ENCODE assay signal across 8 cellular contexts in genomic region chr15:84992157-84992940, GRCh38. TPM values are rescaled to one million over a fixed set of nuclear protein-coding genes. Genes with fewer than 3 reads are reported as not detected.
DNase-seq lines count a peak whose midpoint lies in the region; ATAC-seq and TF ChIP-seq lines count a peak whose summit lies in the region.

No MANE protein-coding gene starts in this region.

- CTCF ChIA-PET in activated CD4-positive, alpha-beta T cell treated with anti-CD3 and anti-CD28 coated beads for 36 hours (lab: Charles Lee), result interaction anchor here (0.6 to 1.2 kb wide), 2 partner anchors 9 to 12 kb away, joined by 3 read pairs; no protein-coding TSS in a partner anchor
- CTCF ChIA-PET in activated CD4-positive, alpha-beta T cell treated with anti-CD3 and anti-CD28 coated beads, Interleukin-2, amount 10 ng/mL, durations not matched to agents 7 days and 5 days (lab: Charles Lee), result interaction anchor here (1.0 kb wide), 1 partner anchor 52 kb away, joined by 3 read pairs; no protein-coding TSS in a partner anchor

- H3K4me3 Mint-ChIP-seq in activated CD4-positive, alpha-beta T cell treated with anti-CD3 and anti-CD28 coated beads for 36 hours, result no peak overlapping the region
- no peak overlapping the region for H3K4me3 Mint-ChIP-seq in activated CD4-positive, alpha-beta T cell treated with anti-CD3 and anti-CD28 coated beads, Interleukin-2, amount 10 ng/mL, durations not matched to agents 7 days and 5 days
- H3K4me3 Mint-ChIP-seq in activated T-cell treated with anti-CD3 and anti-CD28 coated beads, Interleukin-2, amount 50 U/mL, for 4 hours, result peak overlapping the region; percentile 54
- H3K4me3 Mint-ChIP-seq in stimulated activated naive CD8-positive, alpha-beta T cell treated with anti-CD3 and anti-CD28 coated beads, Interleukin-15, amount 100 ng/mL, for 72 hours, result peak overlapping the region; percentile 8 to 59

- peak; percentile 89 for ATAC-seq in activated CD4-positive, alpha-beta T cell treated with anti-CD3 and anti-CD28 coated beads for 36 hours
- peak; percentile 93 for ATAC-seq in activated T-cell treated with anti-CD3 and anti-CD28 coated beads, Interleukin-2, amount 50 U/mL, for 4 hours
- peak; percentile 96 for ATAC-seq in stimulated activated naive CD8-positive, alpha-beta T cell treated with anti-CD3 and anti-CD28 coated beads, Interleukin-15, amount 100 ng/mL, for 72 hours

- H3K36me3 Mint-ChIP-seq in activated CD4-positive, alpha-beta T cell treated with anti-CD3 and anti-CD28 coated beads for 36 hours (ENCODE audit: low read depth), result peaks cover 1% of the 10 kb centered on the region
- peaks cover 8% of the 10 kb centered on the region for H3K36me3 Mint-ChIP-seq in activated CD4-positive, alpha-beta T cell treated with anti-CD3 and anti-CD28 coated beads, Interleukin-2, amount 10 ng/mL, durations not matched to agents 7 days and 5 days (ENCODE audit: low read depth)
- H3K36me3 Mint-ChIP-seq in activated T-cell treated with anti-CD3 and anti-CD28 coated beads, Interleukin-2, amount 50 U/mL, for 4 hours (ENCODE audit: insufficient read depth), result peaks cover 6% of the 10 kb centered on the region

- no peak for TF ChIP-seq CTCF in GM20000 (IDR thresholded peaks at IDR 0.05; ENCODE audit: extremely low read depth, missing control alignments)

- H3K9me3 Mint-ChIP-seq in activated CD4-positive, alpha-beta T cell treated with anti-CD3 and anti-CD28 coated beads for 36 hours (ENCODE audit: low read depth), result no peaks in the 10 kb centered on the region
- no peaks in the 10 kb centered on the region for H3K9me3 Mint-ChIP-seq in activated CD4-positive, alpha-beta T cell treated with anti-CD3 and anti-CD28 coated beads, Interleukin-2, amount 10 ng/mL, durations not matched to agents 7 days and 5 days
- H3K9me3 Mint-ChIP-seq in activated T-cell treated with anti-CD3 and anti-CD28 coated beads, Interleukin-2, amount 50 U/mL, for 4 hours, result no peaks in the 10 kb centered on the region
- H3K9me3 Mint-ChIP-seq in stimulated activated naive CD8-positive, alpha-beta T cell treated with anti-CD3 and anti-CD28 coated beads, Interleukin-15, amount 100 ng/mL, for 72 hours, result no peaks in the 10 kb centered on the region

- no peaks in the 10 kb centered on the region for H3K27me3 Mint-ChIP-seq in activated CD4-positive, alpha-beta T cell treated with anti-CD3 and anti-CD28 coated beads for 36 hours
- no peaks in the 10 kb centered on the region for H3K27me3 Mint-ChIP-seq in activated CD4-positive, alpha-beta T cell treated with anti-CD3 and anti-CD28 coated beads, Interleukin-2, amount 10 ng/mL, durations not matched to agents 7 days and 5 days
- H3K27me3 Mint-ChIP-seq in activated T-cell treated with anti-CD3 and anti-CD28 coated beads, Interleukin-2, amount 50 U/mL, for 4 hours (ENCODE audit: low read depth), result no peaks in the 10 kb centered on the region
- H3K27me3 Mint-ChIP-seq in stimulated activated naive CD8-positive, alpha-beta T cell treated with anti-CD3 and anti-CD28 coated beads, Interleukin-15, amount 100 ng/mL, for 72 hours, result no peaks in the 10 kb centered on the region

- DNase-seq in activated CD4-positive, alpha-beta T cell treated with anti-CD3 and anti-CD28 coated beads for 36 hours, result peak; percentile 72
- no peak for DNase-seq in activated CD4-positive, alpha-beta T cell treated with anti-CD3 and anti-CD28 coated beads, Interleukin-2, amount 10 ng/mL, durations not matched to agents 7 days and 5 days
- peak; percentile 27 for DNase-seq in activated T-cell treated with anti-CD3 and anti-CD28 coated beads, Interleukin-2, amount 50 U/mL, for 4 hours
- peak; percentile 90 for DNase-seq in iris pigment epithelial cell (ENCODE audit: low read depth)
- DNase-seq in stimulated activated naive CD8-positive, alpha-beta T cell treated with anti-CD3 and anti-CD28 coated beads, Interleukin-15, amount 100 ng/mL, for 72 hours, result peak; percentile 19 to 53
- DNase-seq in GM20000 (ENCODE audit: low spot score), result no peak
- no peak for DNase-seq in occipital lobe (lab: John Stamatoyannopoulos, UW)
- no peak for DNase-seq in posterior vena cava (ENCODE audit: low spot score)

- POLR2A ChIA-PET in activated CD4-positive, alpha-beta T cell treated with anti-CD3 and anti-CD28 coated beads for 36 hours (lab: Charles Lee), result interaction anchor here (1.2 kb wide), 1 partner anchor 12 kb away, joined by 4 read pairs; no protein-coding TSS in a partner anchor
- POLR2A ChIA-PET in activated CD4-positive, alpha-beta T cell treated with anti-CD3 and anti-CD28 coated beads, Interleukin-2, amount 10 ng/mL, durations not matched to agents 7 days and 5 days (lab: Charles Lee), result no interaction called here

- intact Hi-C loops in activated CD4-positive, alpha-beta T cell treated with anti-CD3 and anti-CD28 coated beads for 36 hours (cut with DNase I, micrococcal nuclease), result loop anchor here (1.0 to 10.0 kb wide), 4 partner anchors 11 to 408 kb away; partner anchors contain the start of gene PDE8A (in 1 of the 2)
- intact Hi-C loops in posterior vena cava (cut with DNase I), result no loop called here

- H3K27ac Mint-ChIP-seq in activated CD4-positive, alpha-beta T cell treated with anti-CD3 and anti-CD28 coated beads for 36 hours, result peak overlapping the region; percentile 45
- no peak overlapping the region for H3K27ac Mint-ChIP-seq in activated CD4-positive, alpha-beta T cell treated with anti-CD3 and anti-CD28 coated beads, Interleukin-2, amount 10 ng/mL, durations not matched to agents 7 days and 5 days
- H3K27ac Mint-ChIP-seq in stimulated activated naive CD8-positive, alpha-beta T cell treated with anti-CD3 and anti-CD28 coated beads, Interleukin-15, amount 100 ng/mL, for 72 hours, result peak overlapping the region in 1 of 2 donors; percentile 36

- H3K4me1 Mint-ChIP-seq in activated CD4-positive, alpha-beta T cell treated with anti-CD3 and anti-CD28 coated beads for 36 hours, result peaks cover 52% of the 10 kb centered on the region
- H3K4me1 Mint-ChIP-seq in activated CD4-positive, alpha-beta T cell treated with anti-CD3 and anti-CD28 coated beads, Interleukin-2, amount 10 ng/mL, durations not matched to agents 7 days and 5 days, result peaks cover 33% of the 10 kb centered on the region
- H3K4me1 Mint-ChIP-seq in activated T-cell treated with anti-CD3 and anti-CD28 coated beads, Interleukin-2, amount 50 U/mL, for 4 hours (ENCODE audit: low read depth), result peaks cover 55% of the 10 kb centered on the region
- peaks cover 49% of the 10 kb centered on the region for H3K4me1 Mint-ChIP-seq in stimulated activated naive CD8-positive, alpha-beta T cell treated with anti-CD3 and anti-CD28 coated beads, Interleukin-15, amount 100 ng/mL, for 72 hours

RNA-seq across cellular contexts. Expression of gene PDE8A, which starts 10.7 kb away (rescaled TPM):
- total RNA-seq in activated CD4-positive, alpha-beta T cell treated with anti-CD3 and anti-CD28 coated beads for 36 hours, result 10 to 100 TPM; 21.3 to 28.7 TPM
- 10 to 100 TPM; 17.0 to 18.2 TPM for total RNA-seq in activated CD4-positive, alpha-beta T cell treated with anti-CD3 and anti-CD28 coated beads, Interleukin-2, amount 10 ng/mL, durations not matched to agents 7 days and 5 days
- total RNA-seq in activated T-cell treated with anti-CD3 and anti-CD28 coated beads, Interleukin-2, amount 50 U/mL, for 4 hours, result 10 to 100 TPM; 16.9 to 17.9 (median 17.8) TPM
- total RNA-seq in occipital lobe (26.0 TPM), posterior vena cava (10 to 100 TPM; 30.9 to 48.8 TPM)

Comparison
In these comparisons a context has a peak if more than half of its experiments do, and no peak if none do; other contexts are left out.
1. DNase-seq: peak in activated CD4-positive, alpha-beta T cell treated with anti-CD3 and anti-CD28 coated beads for 36 hours (single experiment), activated T-cell treated with anti-CD3 and anti-CD28 coated beads, Interleukin-2, amount 50 U/mL, for 4 hours (single experiment), iris pigment epithelial cell (single experiment) and stimulated activated naive CD8-positive, alpha-beta T cell treated with anti-CD3 and anti-CD28 coated beads, Interleukin-15, amount 100 ng/mL, for 72 hours (2 of 2); none in activated CD4-positive, alpha-beta T cell treated with anti-CD3 and anti-CD28 coated beads, Interleukin-2, amount 10 ng/mL, durations not matched to agents 7 days and 5 days (single experiment), GM20000 (single experiment), occipital lobe (single experiment) and posterior vena cava (single experiment).
2. H3K4me3 Mint-ChIP-seq: peak in activated T-cell treated with anti-CD3 and anti-CD28 coated beads, Interleukin-2, amount 50 U/mL, for 4 hours (single experiment) and stimulated activated naive CD8-positive, alpha-beta T cell treated with anti-CD3 and anti-CD28 coated beads, Interleukin-15, amount 100 ng/mL, for 72 hours (2 of 2); none in activated CD4-positive, alpha-beta T cell treated with anti-CD3 and anti-CD28 coated beads for 36 hours (single experiment) and activated CD4-positive, alpha-beta T cell treated with anti-CD3 and anti-CD28 coated beads, Interleukin-2, amount 10 ng/mL, durations not matched to agents 7 days and 5 days (single experiment).
3. intact Hi-C loops: an anchor here in activated CD4-positive, alpha-beta T cell treated with anti-CD3 and anti-CD28 coated beads for 36 hours (1.0 to 10.0 kb wide); none called in posterior vena cava.
4. Peak in every context shown above with its lines, with median percentiles within 50 percentile points of each other: ATAC-seq.